10 cellular contexts compared by ENCODE assay signal in the genomic region with DNA sequence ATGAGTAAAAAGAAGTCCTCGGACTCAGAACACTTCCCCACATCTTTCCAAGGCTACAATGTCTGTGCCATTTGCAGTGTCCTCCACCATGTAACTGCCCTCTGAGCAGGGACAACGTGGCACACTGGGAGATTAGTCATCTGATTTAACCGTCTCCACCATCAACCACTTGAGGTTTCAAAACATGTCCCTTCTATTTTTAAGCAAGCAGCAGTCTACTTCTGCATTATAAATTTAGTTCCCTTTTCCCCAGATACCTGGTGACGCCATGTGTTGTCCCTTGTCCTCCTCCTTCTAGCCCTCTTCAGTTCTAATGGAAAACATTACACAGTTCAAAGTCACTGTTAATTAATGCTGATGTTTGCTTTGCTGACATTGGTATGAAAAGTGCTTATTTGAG. TPM values are rescaled to one million over a fixed set of nuclear protein-coding genes. Genes with fewer than 3 reads are reported as not detected.
A peak's percentile ranks its signal among the peaks of the same experiment; 100 is the strongest.
DNase-seq lines count a peak whose midpoint lies in the region; ATAC-seq, FAIRE-seq and TF ChIP-seq lines count a peak whose summit lies in the region.
"Had no signal": no experiment of that assay in that cellular context is flagged by ENCODE, and none has a peak within 500 bp of the region (broad histone marks: within the 10 kb centered on the region; RNA-seq: fewer than 3 reads in every experiment).

No MANE protein-coding gene starts in this region.

- no peak overlapping the region for H2BK120ac ChIP-seq in H9 (ENCODE audit: low read depth, low read length, poor library complexity, severe bottlenecking)

- no peaks in the 10 kb centered on the region for H3K79me1 ChIP-seq in H9 (ENCODE audit: insufficient read depth, low read depth, low read length, poor library complexity, severe bottlenecking)

- H3K18ac ChIP-seq in H9 (ENCODE audit: insufficient read length, low read depth, low read length) = no peak overlapping the region

- no peak overlapping the region for H3K14ac ChIP-seq in H9 (ENCODE audit: insufficient read depth, low read length)

- no peak overlapping the region for H3K56ac ChIP-seq in H9 (ENCODE audit: insufficient read length, low read depth, low read length)

- H3K9me3 ChIP-seq in small intestine (ENCODE audit: control insufficient read depth, low read depth) = no peaks in the 10 kb centered on the region
- H3K9me3 ChIP-seq in stomach = no peaks in the 10 kb centered on the region
- no peaks in the 10 kb centered on the region for H3K9me3 ChIP-seq in H9 (ENCODE audit: control insufficient read depth, low read depth, low read length)

- no peak overlapping the region for H2AK5ac ChIP-seq in H9 (ENCODE audit: insufficient read length, low read length)

- H4K91ac ChIP-seq in H9 (ENCODE audit: insufficient read length, low read depth, low read length) = no peak overlapping the region

- H3K36me3 Mint-ChIP-seq in H9 (ENCODE audit: insufficient read depth in 1 of 3, low read depth in 3 of 3) = no peaks in the 10 kb centered on the region; a peak in 1 of 7 replicates
- H3K36me3 Mint-ChIP-seq: activated CD4-positive, alpha-beta memory T cell treated with anti-CD3 and anti-CD28 coated beads for 36 hours had no signal

- FAIRE-seq in small intestine (lab: Jason Lieb, UNC) = no peak
- FAIRE-seq: A204.1 had no signal

- no peak overlapping the region for H2AFZ ChIP-seq in H9 (ENCODE audit: low read length)

- TF ChIP-seq POLR2A in stomach (IDR thresholded peaks at IDR 0.05) = no peak

- DNase-seq in NCI-H2107 treated with DMSO at 0.1 percent for 48 hours (lab: John Stamatoyannopoulos, UW; ENCODE audit: unreplicated experiment) (peak; percentile 42), NCI-H2107 (lab: John Stamatoyannopoulos, UW) (no peak), NCI-H1436 treated with DMSO at 0.1 percent for 48 hours (lab: John Stamatoyannopoulos, UW) (peak; percentile 81), small intestine (peak; percentile 22), stomach (no peak), H9 (no peak)
- no peak for DNase-seq in activated naive CD4-positive, alpha-beta T cell treated with anti-CD3 and anti-CD28 coated beads, Interleukin-2, amount 50 U/mL, for 16 hours
- DNase-seq: activated CD4-positive, alpha-beta memory T cell treated with anti-CD3 and anti-CD28 coated beads for 36 hours had no signal

- H4K5ac ChIP-seq in H9 (ENCODE audit: insufficient read length, low read depth, low read length) = no peak overlapping the region

- no peak overlapping the region for H3K27ac Mint-ChIP-seq in H9
- H3K27ac Mint-ChIP-seq: activated CD4-positive, alpha-beta memory T cell treated with anti-CD3 and anti-CD28 coated beads for 36 hours had no signal

- no peaks in the 10 kb centered on the region for H3K36me3 ChIP-seq in small intestine (ENCODE audit: control insufficient read depth in 2 of 2, insufficient read depth in 2 of 2, low read length in 2 of 2)
- no peaks in the 10 kb centered on the region for H3K36me3 ChIP-seq in stomach

- H3K9ac ChIP-seq in H9 (ENCODE audit: extremely low read depth, insufficient read length, low read length) = no peak overlapping the region

- WGBS in small intestine, 3 donors = 47 to 51% (median 51%) methylated on average over 4 of the region's 4 CpGs
- WGBS in stomach, 5 donors = 64 to 82% (median 71%) methylated on average over 4 of the region's 4 CpGs
- WGBS in H9 (ENCODE audit: extremely low coverage, insufficient read length, low lambda C conversion rate) = no CpG with 5 or more reads among the region's 4 CpGs

- H3K4ac ChIP-seq in H9 (ENCODE audit: low read depth, low read length) = no peak overlapping the region

- H3K4me3 Mint-ChIP-seq in H9 = no peak overlapping the region
- H3K4me3 Mint-ChIP-seq: activated CD4-positive, alpha-beta memory T cell treated with anti-CD3 and anti-CD28 coated beads for 36 hours had no signal

- TF ChIP-seq CTCF in stomach (IDR thresholded peaks at IDR 0.05) (no peak), H9 (conservative IDR thresholded peaks at IDR 0.05) (no peak)

- no peaks in the 10 kb centered on the region for H3K23me2 ChIP-seq in H9 (ENCODE audit: insufficient read length, low read depth, low read length, poor library complexity, severe bottlenecking)

- H3T11ph ChIP-seq in H9 (ENCODE audit: low read length) = no peak overlapping the region

- no peaks in the 10 kb centered on the region for H4K20me1 ChIP-seq in H9 (ENCODE audit: control insufficient read depth, insufficient read depth, insufficient read length)

- H2BK20ac ChIP-seq in H9 (ENCODE audit: low read depth, low read length, poor library complexity, severe bottlenecking) = no peak overlapping the region

- no peak overlapping the region for H2BK15ac ChIP-seq in H9 (ENCODE audit: low read depth, low read length)

- H3K4me1 ChIP-seq in small intestine (ENCODE audit: control insufficient read depth in 2 of 2, insufficient read depth in 1 of 2, low read depth in 1 of 2, low read length in 1 of 2) (peaks cover 0 to 4% of the 10 kb centered on the region in 2 donors), stomach (peaks cover 0 to 23% (median 8%) of the 10 kb centered on the region in 4 donors), H9 (ENCODE audit: insufficient read depth, low read length) (no peaks in the 10 kb centered on the region)

- intact Hi-C loops in stomach (cut with DNase I; ENCODE audit: low total_unique reads) = no loop called here

- no peak for TF ChIP-seq EP300 in stomach (IDR thresholded peaks at IDR 0.05)

- no peaks in the 10 kb centered on the region for H3K9me3 Mint-ChIP-seq in H9
- H3K9me3 Mint-ChIP-seq: activated CD4-positive, alpha-beta memory T cell treated with anti-CD3 and anti-CD28 coated beads for 36 hours had no signal

- H2BK12ac ChIP-seq in H9 (ENCODE audit: insufficient read length, low read depth, low read length) = no peak overlapping the region

- H3K4me3 ChIP-seq in small intestine (ENCODE audit: low read depth in 1 of 2, low read length in 2 of 2) = no peak overlapping the region
- no peak overlapping the region for H3K4me3 ChIP-seq in stomach

- H3K27ac ChIP-seq in small intestine (ENCODE audit: low read depth in 1 of 2, low read length in 1 of 2) (no peak overlapping the region), stomach (no peak overlapping the region), H9 (ENCODE audit: insufficient read length, low read depth, low read length) (no peak overlapping the region)

- peaks cover 3% of the 10 kb centered on the region for H3K27me3 Mint-ChIP-seq in H9 (ENCODE audit: low read depth)
- H3K27me3 Mint-ChIP-seq: activated CD4-positive, alpha-beta memory T cell treated with anti-CD3 and anti-CD28 coated beads for 36 hours had no signal

- peak; percentile 65 for ATAC-seq in HG02852 (IDR thresholded peaks at IDR 0.05; ENCODE audit: unreplicated experiment)

- H3K4me2 ChIP-seq in H9 (ENCODE audit: insufficient read depth, insufficient read length, low read length) = no peak overlapping the region

- no peaks in the 10 kb centered on the region for H3K4me1 Mint-ChIP-seq in H9

- H4K8ac ChIP-seq in H9 (replicated peaks; ENCODE audit: insufficient read length, low read depth, low read length) = no peak overlapping the region

- H3K79me2 ChIP-seq in H9 (ENCODE audit: insufficient read depth, low read length) = no peaks in the 10 kb centered on the region

- no peak overlapping the region for H2BK5ac ChIP-seq in H9 (ENCODE audit: insufficient read length, low read length)

- H3K27me3 ChIP-seq in small intestine (ENCODE audit: control insufficient read depth in 2 of 2, insufficient read depth in 2 of 2, low read length in 2 of 2) = no peaks in the 10 kb centered on the region
- H3K27me3 ChIP-seq in stomach = no peaks in the 10 kb centered on the region
- no peaks in the 10 kb centered on the region for H3K27me3 ChIP-seq in H9 (ENCODE audit: insufficient read depth, low read length)

- no peak overlapping the region for H3K23ac ChIP-seq in H9 (ENCODE audit: insufficient read length, low read depth, low read length)

RNA-seq across cellular contexts. Expression of gene ATP10B, which starts 52.9 kb away (rescaled TPM):
- polyA plus RNA-seq in small intestine (10 to 100 TPM in 1 of 3 donors, 1 to 10 TPM in 2; 3.4 to 33.7 (median 3.5) TPM), stomach (1 to 10 TPM in 2 of 3 donors, under 1 TPM in 1; 0.25 to 1.7 (median 1.6) TPM)
- total RNA-seq in stomach (100 to 1,000 TPM in 1 of 5 donors, 10 to 100 TPM in 2, 1 to 10 TPM in 2; 3.1 to 115 (median 18.5) TPM), H9 (2021) (0.11 and 0.42 TPM in 2 replicates)
- total RNA-seq: activated CD4-positive, alpha-beta memory T cell treated with anti-CD3 and anti-CD28 coated beads for 36 hours had no signal

Comparison
In these comparisons a context has a peak if more than half of its experiments do, and no peak if none do; other contexts are left out.
1. DNase-seq: peak in NCI-H2107 treated with DMSO at 0.1 percent for 48 hours (single experiment), NCI-H1436 treated with DMSO at 0.1 percent for 48 hours (single experiment) and small intestine (single experiment); none in NCI-H2107 (single experiment), stomach (single experiment), H9 (single experiment) and activated naive CD4-positive, alpha-beta T cell treated with anti-CD3 and anti-CD28 coated beads, Interleukin-2, amount 50 U/mL, for 16 hours (single experiment).